Comparison of ENCODE assay signal across 8 cellular contexts in genomic region chr4:184384056-184384809, GRCh38.
DNase-seq lines count a peak whose midpoint lies in the region; ATAC-seq, FAIRE-seq and TF ChIP-seq lines count a peak whose summit lies in the region.

No MANE protein-coding gene starts in this region.

- intact Hi-C loops in breast epithelium (cut with DNase I; ENCODE audit: low total_unique reads) (no loop called here), upper lobe of right lung (cut with DNase I) (no loop called here)

- H3K36me3 ChIP-seq in breast epithelium: no peaks in the 10 kb centered on the region
- peaks cover 23% of the 10 kb centered on the region for H3K36me3 ChIP-seq in upper lobe of right lung

- peaks cover 4 to 8% of the 10 kb centered on the region in 2 donors for H3K4me1 ChIP-seq in breast epithelium
- H3K4me1 ChIP-seq in upper lobe of right lung: peaks cover 42% of the 10 kb centered on the region

- peak; percentile 99 for FAIRE-seq in GM18507 (lab: Jason Lieb, UNC)

- ATAC-seq in HG02840 (IDR thresholded peaks at IDR 0.05; ENCODE audit: low FRiP score, unreplicated experiment) (peak; percentile 74), upper lobe of right lung (peak; percentile 80)

- H3K27ac ChIP-seq in breast epithelium (peak overlapping the region; percentile 80 to 86), upper lobe of right lung (peak overlapping the region; percentile 51)

- H3K27me3 ChIP-seq in breast epithelium (no peaks in the 10 kb centered on the region), upper lobe of right lung (no peaks in the 10 kb centered on the region)

- DNase-seq in A172 (ENCODE audit: low spot score) (peak; percentile 68), GM18507 (ENCODE audit: extremely low spot score, insufficient read length, low read depth) (peak; percentile 42), NCI-H226 (peak; percentile 80), breast epithelium (ENCODE audit: low spot score in 2 of 2) (peak in 1 of 2 donors; percentile 43), medulla oblongata (ENCODE audit: extremely low spot score) (peak; percentile 70), upper lobe of right lung (no peak)
- DNase-seq in stimulated activated CD8-positive, alpha-beta memory T cell treated with anti-CD3 and anti-CD28 coated beads, Interleukin-4, amount 100 ng/mL, for 48 hours: no peak

- no peak for TF ChIP-seq POLR2A in breast epithelium (IDR thresholded peaks at IDR 0.05)

- H3K9me3 ChIP-seq in breast epithelium (no peaks in the 10 kb centered on the region), upper lobe of right lung (no peaks in the 10 kb centered on the region)

- H3K4me3 ChIP-seq in breast epithelium: peak overlapping the region; percentile 17 to 59 (median 38)
- peak overlapping the region; percentile 21 for H3K4me3 ChIP-seq in upper lobe of right lung

- TF ChIP-seq CTCF in breast epithelium (IDR thresholded peaks at IDR 0.05) (no peak), upper lobe of right lung (IDR thresholded peaks at IDR 0.05) (no peak)

Comparison
In these comparisons a context has a peak if more than half of its experiments do, and no peak if none do; other contexts are left out.
1. DNase-seq: peak in A172 (single experiment), GM18507 (single experiment), NCI-H226 (single experiment) and medulla oblongata (single experiment); none in upper lobe of right lung (single experiment) and stimulated activated CD8-positive, alpha-beta memory T cell treated with anti-CD3 and anti-CD28 coated beads, Interleukin-4, amount 100 ng/mL, for 48 hours (single experiment).